ENCODE assay signal across 13 cellular contexts in the genomic region with DNA sequence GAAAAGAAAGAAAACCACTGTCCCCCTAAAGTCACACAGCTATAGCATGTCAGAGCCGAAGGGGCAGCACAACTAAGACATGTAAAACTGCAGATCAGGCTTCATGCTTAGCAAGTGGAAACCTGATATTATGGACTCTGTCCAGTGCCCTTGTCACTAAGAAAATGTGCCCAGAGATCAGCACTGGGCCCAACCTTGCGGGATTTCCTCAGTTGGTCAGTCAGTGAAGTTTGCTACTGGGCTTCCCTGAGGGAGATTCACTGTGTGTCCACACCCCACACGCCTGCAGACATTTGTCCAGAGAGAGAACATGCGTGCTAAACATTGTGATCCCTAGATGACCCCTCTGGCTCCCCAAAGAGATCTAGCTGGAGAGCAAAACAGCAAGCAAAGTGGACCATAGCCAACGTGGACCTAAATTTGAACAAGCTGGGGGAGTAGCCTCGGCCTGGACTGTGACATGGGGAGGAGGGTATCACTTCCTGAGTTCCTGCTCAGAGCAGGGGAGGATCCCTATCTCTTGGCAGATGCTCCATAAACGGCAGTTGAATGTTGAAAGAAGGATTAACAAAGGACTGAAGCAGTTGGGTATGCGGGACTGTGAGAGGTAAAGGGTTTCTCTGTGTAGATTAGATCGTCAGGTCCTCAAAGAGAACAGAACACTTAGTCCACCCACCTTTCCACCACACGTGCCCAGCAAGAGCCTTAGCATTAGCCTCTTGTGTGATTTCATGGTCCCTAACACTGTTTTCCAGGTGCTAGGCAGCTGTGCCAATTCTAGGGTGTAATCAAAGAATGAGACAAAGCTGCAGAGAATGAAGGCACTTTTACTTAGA. TPM values are rescaled to one million over a fixed set of nuclear protein-coding genes. Genes with fewer than 3 reads are reported as not detected.
DNase-seq lines count a peak whose midpoint lies in the region; ATAC-seq, FAIRE-seq and TF ChIP-seq lines count a peak whose summit lies in the region.
"Had no signal": no experiment of that assay in that cellular context is flagged by ENCODE, and none has a peak within 500 bp of the region (broad histone marks: within the 10 kb centered on the region; RNA-seq: fewer than 3 reads in every experiment).

No MANE protein-coding gene starts in this region.

- H4K20me1 ChIP-seq in HepG2 (ENCODE audit: insufficient read depth, low read length) = no peaks in the 10 kb centered on the region

- H3K27me3 Mint-ChIP-seq in mesothelial cell of epicardium (ENCODE audit: low read depth) = no peaks in the 10 kb centered on the region

- H3K36me3 Mint-ChIP-seq in mesothelial cell of epicardium = no peaks in the 10 kb centered on the region

- POLR2A ChIA-PET in HepG2 (lab: Yijun Ruan, JAX) = interaction anchor here (1.2 to 1.6 kb wide), 3 partner anchors 49 to 54 kb away, joined by 3 to 8 read pairs (median 4); no protein-coding TSS in a partner anchor

- CTCF ChIA-PET in HepG2 (lab: Yijun Ruan, JAX; ENCODE audit: low intra/inter-chr PET ratio, low total read pairs) = no interaction called here

- BruUV-seq in HepG2 (replicated peaks; lab: Mats Ljungman, UMichigan) = no TSS peak

- no peak overlapping the region for H3K4me3 Mint-ChIP-seq in mesothelial cell of epicardium
- H3K4me3 Mint-ChIP-seq: activated T-cell treated with anti-CD3 and anti-CD28 coated beads, Interleukin-2, amount 50 U/mL, for 4 hours had no signal

- no peaks in the 10 kb centered on the region for H3K9me3 Mint-ChIP-seq in mesothelial cell of epicardium
- H3K9me3 Mint-ChIP-seq: activated T-cell treated with anti-CD3 and anti-CD28 coated beads, Interleukin-2, amount 50 U/mL, for 4 hours had no signal

- TF ChIP-seq POLR2A in HepG2 (IDR thresholded peaks at IDR 0.05; ENCODE audit: insufficient read depth in 1 of 2, low read depth in 2 of 2, low read length in 2 of 2) = no peak
- TF ChIP-seq POLR2A in right lobe of liver (IDR thresholded peaks at IDR 0.05) = no peak

- no peak overlapping the region for H3K4me3 ChIP-seq in HepG2 (replicated peaks in 1 of 3; ENCODE audit: insufficient read depth in 1 of 3, low read depth in 2 of 3, low read length in 3 of 3)
- no peak overlapping the region for H3K4me3 ChIP-seq in right lobe of liver
- peak overlapping the region; percentile 25 for H3K4me3 ChIP-seq in adipocyte (ENCODE audit: low read length)
- no peak overlapping the region for H3K4me3 ChIP-seq in aorta (ENCODE audit: low read length in 2 of 2)
- H3K4me3 ChIP-seq: smooth muscle cell had no signal

- no peaks in the 10 kb centered on the region for H3K79me2 ChIP-seq in HepG2 (ENCODE audit: insufficient read depth, low read length)

- DNase-seq in HepG2 (ENCODE audit: low spot score) (no peak), right lobe of liver (no peak), adipocyte (ENCODE audit: low read depth) (no peak), mesothelial cell of epicardium (ENCODE audit: low spot score in 2 of 2, unreplicated experiment in 2 of 2) (no peak), aorta (no peak)
- no peak for DNase-seq in stimulated activated CD4-positive, alpha-beta T cell treated with anti-CD3 and anti-CD28 coated beads, Interleukin-4, amount 100 ng/mL, for 1 hour
- DNase-seq: activated CD4-positive, alpha-beta T cell treated with anti-CD3 and anti-CD28 coated beads for 1 hour; activated T-cell treated with anti-CD3 and anti-CD28 coated beads, Interleukin-2, amount 50 U/mL, for 4 hours; effector memory CD4-positive, alpha-beta T cell had no signal

- H3K27ac Mint-ChIP-seq in mesothelial cell of epicardium = peak overlapping the region; percentile 56

- TF ChIP-seq EP300 in HepG2 (IDR thresholded peaks at IDR 0.05; ENCODE audit: low read depth in 2 of 2, low read length in 2 of 2) (no peak), HepG2 (CRISPR knock-in tag; IDR thresholded peaks at IDR 0.05; ENCODE audit: borderline replicate concordance) (no peak)

- peak overlapping the region; percentile 49 for H3K4me2 ChIP-seq in HepG2 (ENCODE audit: low read depth, low read length)
- H3K4me2 ChIP-seq: smooth muscle cell had no signal

- no peak overlapping the region for H2AFZ ChIP-seq in HepG2 (ENCODE audit: low read length)

- 14% methylated on average over 9 of the region's 10 CpGs for WGBS in HepG2 (ENCODE audit: low lambda C conversion rate)
- WGBS in right lobe of liver (ENCODE audit: insufficient coverage, low coverage, low lambda C conversion rate, missing lambda C conversion rate) = 70% methylated on average over 6 of the region's 10 CpGs
- 72 to 75% methylated on average over 10 of the region's 10 CpGs for WGBS in aorta, 2 donors

- peaks cover 27% of the 10 kb centered on the region for H3K4me1 Mint-ChIP-seq in mesothelial cell of epicardium

- FAIRE-seq in HepG2 (lab: Jason Lieb, UNC) = no peak
- FAIRE-seq: G401.6 had no signal

- H3K36me3 ChIP-seq in HepG2 (replicated peaks in 1 of 2; ENCODE audit: control insufficient read depth in 1 of 2, insufficient read depth in 2 of 2, low read length in 2 of 2) = no peaks in the 10 kb centered on the region
- no peaks in the 10 kb centered on the region for H3K36me3 ChIP-seq in right lobe of liver
- H3K36me3 ChIP-seq in adipocyte (ENCODE audit: control insufficient read depth, insufficient read depth, low read length, severe bottlenecking) = no peaks in the 10 kb centered on the region
- no peaks in the 10 kb centered on the region for H3K36me3 ChIP-seq in aorta (ENCODE audit: control insufficient read depth in 1 of 2, insufficient read depth in 2 of 2, low read length in 1 of 2)

- intact Hi-C loops in HepG2 (cut with micrococcal nuclease; ENCODE audit: unreplicated experiment) = no loop called here
- intact Hi-C loops in right lobe of liver (cut with DNase I) = no loop called here
- intact Hi-C loops in aorta (cut with DNase I) = no loop called here

- peaks cover 69% of the 10 kb centered on the region for H3K4me1 ChIP-seq in HepG2 (ENCODE audit: insufficient read depth, low read length)
- H3K4me1 ChIP-seq in right lobe of liver = no peaks in the 10 kb centered on the region
- H3K4me1 ChIP-seq in adipocyte (ENCODE audit: control insufficient read depth, insufficient read depth, low read length) = peaks cover 27% of the 10 kb centered on the region
- H3K4me1 ChIP-seq in aorta (ENCODE audit: control insufficient read depth in 1 of 2, insufficient read depth in 2 of 2, low read length in 2 of 2) = no peaks in the 10 kb centered on the region

- H3K9me3 ChIP-seq in HepG2 (ENCODE audit: low read length) (no peaks in the 10 kb centered on the region), right lobe of liver (no peaks in the 10 kb centered on the region), adipocyte (ENCODE audit: control insufficient read depth, low read length) (no peaks in the 10 kb centered on the region), aorta (ENCODE audit: control insufficient read depth, low read length) (no peaks in the 10 kb centered on the region)

- no peak overlapping the region for H3K9ac ChIP-seq in HepG2 (ENCODE audit: insufficient read depth, low read depth, low read length)
- H3K9ac ChIP-seq in adipocyte (ENCODE audit: low read length) = no peak overlapping the region

- H3K27ac ChIP-seq in HepG2 (ENCODE audit: extremely low read length, insufficient read depth, low read length) = no peak overlapping the region
- no peak overlapping the region for H3K27ac ChIP-seq in right lobe of liver
- no peak overlapping the region for H3K27ac ChIP-seq in aorta (ENCODE audit: low read depth in 1 of 2, low read length in 2 of 2)

- TF ChIP-seq RAD21 in HepG2 (CRISPR knock-in tag; IDR thresholded peaks at IDR 0.05) = no peak

- ATAC-seq in HepG2 (peak; percentile 33; the same call in 2 of the 3 replicates), right lobe of liver (no peak), aorta (ENCODE audit: low FRiP score) (peak; percentile 12), GM18870 (IDR thresholded peaks at IDR 0.05; ENCODE audit: unreplicated experiment) (no peak), GM19397 (IDR thresholded peaks at IDR 0.05; ENCODE audit: unreplicated experiment) (no peak)
- ATAC-seq: activated T-cell treated with anti-CD3 and anti-CD28 coated beads, Interleukin-2, amount 50 U/mL, for 4 hours had no signal

- H3K27me3 ChIP-seq in HepG2 (ENCODE audit: control insufficient read depth in 1 of 2, insufficient read depth in 2 of 2, low read length in 2 of 2) = no peaks in the 10 kb centered on the region; a peak in 1 of 5 replicates
- no peaks in the 10 kb centered on the region for H3K27me3 ChIP-seq in right lobe of liver
- peaks cover 8% of the 10 kb centered on the region for H3K27me3 ChIP-seq in adipocyte (replicated peaks; ENCODE audit: control insufficient read depth, insufficient read depth, low read length)
- no peaks in the 10 kb centered on the region for H3K27me3 ChIP-seq in aorta (ENCODE audit: control insufficient read depth in 1 of 2, insufficient read depth in 2 of 2, low read length in 1 of 2)

- no peak for TF ChIP-seq CTCF in HepG2 (CRISPR knock-in tag; IDR thresholded peaks at IDR 0.05)
- TF ChIP-seq CTCF in right lobe of liver (IDR thresholded peaks at IDR 0.05) = no peak
- no peak for TF ChIP-seq CTCF in mesothelial cell of epicardium (IDR thresholded peaks at IDR 0.05; ENCODE audit: unreplicated experiment)

- in situ Hi-C loops in HepG2 (cut with HindIII; ENCODE audit: extremely low pct_ligation_motif_present, low pct_unique_long_range_greater_than_20kb) = no loop called here

RNA-seq across cellular contexts. Expression of gene GLUL, which starts 53.6 kb away (rescaled TPM):
- total RNA-seq in HepG2 (2016; rRNA removed; fragmentation: Illumina TruSeq; extraction: Trizol) = 827 and 909 TPM in 2 replicates
- 302 and 314 TPM in 2 replicates for total RNA-seq in HepG2 (2016; cell fraction: cytosol; rRNA removed; fragmentation: Illumina TruSeq; extraction: Trizol; ENCODE audit: low read depth)
- 827 and 907 TPM in 2 replicates for total RNA-seq in HepG2 (2016; cell fraction: insoluble cytoplasmic fraction; rRNA removed; fragmentation: Illumina TruSeq; extraction: Trizol)
- total RNA-seq in HepG2 (2016; cell fraction: membrane; rRNA removed; fragmentation: Illumina TruSeq; extraction: Trizol) = 525 and 530 TPM in 2 replicates
- 383 and 412 TPM in 2 replicates for total RNA-seq in HepG2 (2016; cell fraction: nucleus; rRNA removed; fragmentation: Illumina TruSeq; extraction: Trizol)
- 423 and 501 TPM in 2 replicates for polyA plus RNA-seq in HepG2 (2011; rRNA removed)
- polyA plus RNA-seq in HepG2 (2011; cell fraction: cytosol; rRNA removed) = 374 and 406 TPM in 2 replicates
- polyA plus RNA-seq in HepG2 (2011; cell fraction: nucleus; rRNA removed) = 417 and 464 TPM in 2 replicates
- 601 and 740 TPM in 2 replicates for polyA plus RNA-seq in HepG2 (2012)
- 207 and 236 TPM in 2 replicates for polyA plus RNA-seq in HepG2 (2016; cell fraction: cytosol; fragmentation: Illumina TruSeq; extraction: Trizol; ENCODE audit: low read depth)
- polyA plus RNA-seq in HepG2 (2016; cell fraction: insoluble cytoplasmic fraction; fragmentation: Illumina TruSeq; extraction: Trizol; ENCODE audit: low read depth) = 748 and 770 TPM in 2 replicates
- 234 and 236 TPM in 2 replicates for polyA plus RNA-seq in HepG2 (2016; cell fraction: membrane; fragmentation: Illumina TruSeq; extraction: Trizol; ENCODE audit: low read depth)
- 513 and 558 TPM in 2 replicates for polyA plus RNA-seq in HepG2 (2016; cell fraction: nucleus; fragmentation: Illumina TruSeq; extraction: Trizol; ENCODE audit: insufficient read depth, low read depth)
- polyA minus RNA-seq in HepG2 (2011; rRNA and poly(A)+ RNA removed; ENCODE audit: low replicate concordance) = 21.3 and 447 TPM in 2 replicates
- 472 and 515 TPM in 2 replicates for polyA minus RNA-seq in HepG2 (2011; cell fraction: cytosol; rRNA and poly(A)+ RNA removed)
- polyA minus RNA-seq in HepG2 (2011; cell fraction: nucleus; rRNA and poly(A)+ RNA removed) = 168 and 231 TPM in 2 replicates
- total RNA-seq in right lobe of liver = 100 to 1,000 TPM; 184 to 493 (median 389) TPM
- 264 to 277 TPM (median 266 TPM) in 3 replicates for total RNA-seq in mesothelial cell of epicardium
- 100 to 1,000 TPM; 421 to 549 TPM for total RNA-seq in aorta
- polyA plus RNA-seq in aorta = 100 to 1,000 TPM; 144 to 222 TPM

Comparison
In these comparisons a context has a peak if more than half of its experiments do, and no peak if none do; other contexts are left out.
1. ATAC-seq: peak in HepG2 (single experiment) and aorta (single experiment); none in right lobe of liver (0 of 4), GM18870 (single experiment) and GM19397 (single experiment).